22 cellular contexts compared by ENCODE assay signal in the genomic region with DNA sequence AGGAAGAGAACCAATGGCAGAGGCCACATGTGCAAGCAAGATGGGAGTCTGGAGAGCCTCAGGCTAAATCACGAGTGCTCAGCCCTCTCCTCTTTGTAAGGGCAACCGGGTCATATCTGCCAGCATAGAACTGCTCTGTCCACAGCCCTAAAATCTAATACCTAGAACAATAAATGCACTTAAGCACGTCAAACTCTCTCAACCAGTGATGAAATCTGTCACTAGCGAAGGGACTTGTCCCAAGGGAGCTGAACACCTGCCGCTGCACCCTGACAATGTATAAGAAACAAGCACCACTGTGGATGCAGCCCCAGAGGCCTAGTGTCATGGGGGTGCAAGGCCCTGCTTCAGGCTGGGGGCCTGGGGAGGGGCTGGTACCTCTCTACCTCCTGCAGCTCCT.
"Had no signal": no experiment of that assay in that cellular context is flagged by ENCODE, and none has a peak within 500 bp of the region (broad histone marks: within the 10 kb centered on the region; RNA-seq: fewer than 3 reads in every experiment).

No MANE protein-coding gene starts in this region.

- H3K9me3 ChIP-seq: neutrophil, spleen, testis, transverse colon had no signal

- H2AFZ ChIP-seq: hepatocyte had no signal

- ATAC-seq: left colon; left ventricle myocardium superior; sciatic nerve; stimulated activated memory B cell treated with anti-CD40 and anti-IgM and Interleukin-4, amounts not matched to agents 10 μg/mL and 1 μg/mL and 100 μg/mL, for 72 hours; stimulated activated naive CD8-positive, alpha-beta T cell treated with anti-CD3 and anti-CD28 coated beads, Interleukin-15, amount 100 ng/mL, for 72 hours had no signal

- H3K4me1 ChIP-seq: spleen, testis, transverse colon had no signal

- H3K27ac ChIP-seq: coronary artery, hepatocyte, neutrophil, spleen, testis, transverse colon had no signal

- DNase-seq: effector CD4-positive, alpha-beta T cell; foreskin melanocyte; head of caudate nucleus; kidney; left colon; left ventricle myocardium superior; mesenchymal stem cell; midbrain; posterior cingulate gyrus; spleen; stimulated activated CD4-positive, alpha-beta T cell treated with anti-CD3 and anti-CD28 coated beads, Interleukin-15, amount 100 ng/mL, for 24 hours; stimulated activated CD4-positive, alpha-beta T cell treated with anti-CD3 and anti-CD28 coated beads, Interleukin-1b, Interleukin-23, amount 100 ng/mL, for 48 hours; stimulated activated CD4-positive, alpha-beta T cell treated with anti-CD3 and anti-CD28 coated beads, Interleukin-4, amount 100 ng/mL, for 24 hours; stimulated activated naive CD8-positive, alpha-beta T cell treated with anti-CD3 and anti-CD28 coated beads, Interleukin-15, amount 100 ng/mL, for 72 hours; testis; transverse colon had no signal

- H3K27me3 ChIP-seq: hepatocyte, neutrophil, spleen, testis, transverse colon had no signal

- FAIRE-seq: kidney had no signal

- H3K36me3 ChIP-seq: neutrophil, spleen, transverse colon had no signal

- H3K4me3 ChIP-seq: coronary artery, hepatocyte, lung, spleen, testis, transverse colon had no signal

- H3K4me2 ChIP-seq: hepatocyte had no signal

- H3K79me2 ChIP-seq: hepatocyte had no signal
